19 cellular contexts compared by ENCODE assay signal in the genomic region with DNA sequence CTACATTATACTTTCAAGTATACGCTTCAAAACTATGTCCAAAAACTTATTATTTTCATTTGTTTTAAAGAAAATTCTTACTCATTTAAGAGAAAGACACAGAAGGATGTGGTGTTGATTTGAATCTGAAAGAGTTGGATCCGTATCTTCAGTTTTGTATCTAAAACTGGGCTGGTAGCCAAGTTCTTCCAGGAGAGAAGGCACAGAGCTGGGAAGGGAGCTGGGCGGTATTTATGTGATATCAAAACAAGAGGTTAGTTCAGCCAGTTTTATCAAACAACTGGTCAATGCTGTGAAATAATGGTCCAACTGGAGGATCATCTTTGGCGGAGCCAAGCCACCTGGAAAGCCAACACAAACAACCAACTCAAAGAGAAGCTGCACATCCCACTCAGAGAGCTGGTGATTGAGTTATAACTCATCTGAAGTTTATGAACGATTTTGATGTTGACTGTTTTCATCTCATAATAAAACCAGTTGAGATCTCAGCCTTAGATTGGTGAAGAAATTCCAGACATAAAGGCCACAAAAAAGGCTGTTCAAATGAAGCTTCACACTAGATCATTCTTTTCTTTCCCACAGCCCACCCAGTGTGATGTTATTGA.
"Had no signal": no experiment of that assay in that cellular context is flagged by ENCODE, and none has a peak within 500 bp of the region (broad histone marks: within the 10 kb centered on the region; RNA-seq: fewer than 3 reads in every experiment).

No MANE protein-coding gene starts in this region.

- H3K4me3 Mint-ChIP-seq: activated CD4-positive, alpha-beta T cell treated with anti-CD3 and anti-CD28 coated beads for 36 hours; activated T-helper 1 cell treated with anti-CD3 and anti-CD28 coated beads, Interleukin-12 subunit alpha, Interleukin-12 subunit beta, Interleukin-2, Interleukin-4 antibody, amounts not matched to agents 30 ng/mL and 10 ng/mL and 1 ng/mL, durations not matched to agents 14 hours and 24 hours and 36 hours; neural progenitor cell; WTC11 had no signal

- H3K4me3 ChIP-seq: gastrocnemius medialis, left lung, neural progenitor cell, prostate gland, right atrium auricular region, tibial artery had no signal

- H3K9me3 ChIP-seq: prostate gland had no signal

- DNase-seq: activated CD4-positive, alpha-beta T cell treated with anti-CD3 and anti-CD28 coated beads for 36 hours; activated CD4-positive, alpha-beta T cell treated with anti-CD3 and anti-CD28 coated beads, Interleukin-2, amount 50 U/mL, for 48 hours; activated gamma-delta T cell treated with Interleukin-2 at 50 U/mL for 16 hours; gastrocnemius medialis; head of caudate nucleus; kidney; left lung; mammary epithelial cell; midbrain; stimulated activated CD4-positive, alpha-beta T cell treated with anti-CD3 and anti-CD28 coated beads, Interleukin-2, amount 100 ng/mL, for 24 hours; stimulated activated naive CD8-positive, alpha-beta T cell treated with anti-CD3 and anti-CD28 coated beads, Interleukin-15, Interleukin-2, amounts not matched to agents 100 U/mL and 50 U/mL, for 24 hours; tibial artery had no signal

- H3K27me3 ChIP-seq: gastrocnemius medialis, left lung, neural progenitor cell, right atrium auricular region, tibial artery had no signal

- H3K4me1 Mint-ChIP-seq: activated CD4-positive, alpha-beta T cell treated with anti-CD3 and anti-CD28 coated beads for 36 hours; WTC11 had no signal

- H3K27ac Mint-ChIP-seq: activated CD4-positive, alpha-beta T cell treated with anti-CD3 and anti-CD28 coated beads for 36 hours; activated naive CD4-positive, alpha-beta T cell treated with anti-CD3 and anti-CD28 coated beads, Interleukin-2, amount 50 U/mL, for 72 hours; activated T-helper 1 cell treated with anti-CD3 and anti-CD28 coated beads, Interleukin-12 subunit alpha, Interleukin-12 subunit beta, Interleukin-2, Interleukin-4 antibody, amounts not matched to agents 30 ng/mL and 10 ng/mL and 1 ng/mL, durations not matched to agents 14 hours and 24 hours and 36 hours; neural progenitor cell; WTC11 had no signal

- H3K4me1 ChIP-seq: gastrocnemius medialis, left lung, neural progenitor cell, prostate gland, right atrium auricular region, tibial artery had no signal

- H3K36me3 ChIP-seq: gastrocnemius medialis, left lung, neural progenitor cell, prostate gland, right atrium auricular region, tibial artery had no signal

- H3K27ac ChIP-seq: epithelial cell of prostate, gastrocnemius medialis, left lung, neural progenitor cell, prostate gland, right atrium auricular region, tibial artery had no signal

- H3K36me3 Mint-ChIP-seq: activated naive CD4-positive, alpha-beta T cell treated with anti-CD3 and anti-CD28 coated beads, Interleukin-2, amount 50 U/mL, for 72 hours; neural progenitor cell had no signal
